1 cellular context compared by ENCODE assay signal in the genomic region with DNA sequence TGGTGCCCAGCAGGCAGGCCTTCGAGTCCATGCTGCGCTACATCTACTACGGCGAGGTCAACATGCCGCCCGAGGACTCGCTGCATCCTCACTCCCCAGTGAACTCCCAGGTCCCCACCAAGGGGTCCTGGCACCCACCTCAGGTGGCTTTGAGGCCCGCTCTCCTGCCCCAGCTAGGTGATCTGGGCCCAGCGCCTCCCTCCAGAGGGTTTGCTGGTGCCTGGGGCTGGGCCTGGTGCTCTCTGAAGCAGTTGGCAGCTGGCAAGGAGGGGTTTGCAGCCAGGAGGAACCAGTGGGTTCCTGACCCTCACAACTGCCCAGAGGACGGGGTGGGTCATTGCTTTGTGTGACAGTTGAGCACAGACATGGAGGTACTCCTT.
TF ChIP-seq lines count a peak whose summit lies in the region.

No MANE protein-coding gene starts in this region.

TF ChIP-seq in K562, 482 proteins besides CTCF, POLR2A, EP300 and RAD21:
- no peak for TF ChIP-seq ZNF354B (CRISPR knock-in tag; IDR thresholded peaks at IDR 0.05)
- TF ChIP-seq, protein P1, sequence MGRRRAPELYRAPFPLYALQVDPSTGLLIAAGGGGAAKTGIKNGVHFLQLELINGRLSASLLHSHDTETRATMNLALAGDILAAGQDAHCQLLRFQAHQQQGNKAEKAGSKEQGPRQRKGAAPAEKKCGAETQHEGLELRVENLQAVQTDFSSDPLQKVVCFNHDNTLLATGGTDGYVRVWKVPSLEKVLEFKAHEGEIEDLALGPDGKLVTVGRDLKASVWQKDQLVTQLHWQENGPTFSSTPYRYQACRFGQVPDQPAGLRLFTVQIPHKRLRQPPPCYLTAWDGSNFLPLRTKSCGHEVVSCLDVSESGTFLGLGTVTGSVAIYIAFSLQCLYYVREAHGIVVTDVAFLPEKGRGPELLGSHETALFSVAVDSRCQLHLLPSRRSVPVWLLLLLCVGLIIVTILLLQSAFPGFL (CRISPR knock-in tag; IDR thresholded peaks at IDR 0.05) = no peak
- no peak for TF ChIP-seq POLR2B (IDR thresholded peaks at IDR 0.05; ENCODE audit: low read depth, partially characterized antibody)
- no peak for TF ChIP-seq JUND (IDR thresholded peaks at IDR 0.05; ENCODE audit: borderline replicate concordance, low read depth, low read length)
- no peak for TF ChIP-seq JUND (tag; IDR thresholded peaks at IDR 0.05; ENCODE audit: borderline replicate concordance, low read depth, low read length)
- TF ChIP-seq, protein P2, sequence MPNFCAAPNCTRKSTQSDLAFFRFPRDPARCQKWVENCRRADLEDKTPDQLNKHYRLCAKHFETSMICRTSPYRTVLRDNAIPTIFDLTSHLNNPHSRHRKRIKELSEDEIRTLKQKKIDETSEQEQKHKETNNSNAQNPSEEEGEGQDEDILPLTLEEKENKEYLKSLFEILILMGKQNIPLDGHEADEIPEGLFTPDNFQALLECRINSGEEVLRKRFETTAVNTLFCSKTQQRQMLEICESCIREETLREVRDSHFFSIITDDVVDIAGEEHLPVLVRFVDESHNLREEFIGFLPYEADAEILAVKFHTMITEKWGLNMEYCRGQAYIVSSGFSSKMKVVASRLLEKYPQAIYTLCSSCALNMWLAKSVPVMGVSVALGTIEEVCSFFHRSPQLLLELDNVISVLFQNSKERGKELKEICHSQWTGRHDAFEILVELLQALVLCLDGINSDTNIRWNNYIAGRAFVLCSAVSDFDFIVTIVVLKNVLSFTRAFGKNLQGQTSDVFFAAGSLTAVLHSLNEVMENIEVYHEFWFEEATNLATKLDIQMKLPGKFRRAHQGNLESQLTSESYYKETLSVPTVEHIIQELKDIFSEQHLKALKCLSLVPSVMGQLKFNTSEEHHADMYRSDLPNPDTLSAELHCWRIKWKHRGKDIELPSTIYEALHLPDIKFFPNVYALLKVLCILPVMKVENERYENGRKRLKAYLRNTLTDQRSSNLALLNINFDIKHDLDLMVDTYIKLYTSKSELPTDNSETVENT (CRISPR knock-in tag; IDR thresholded peaks at IDR 0.05) = peak; percentile 49; the same call in 1 of the 2 replicates
- no peak for TF ChIP-seq PHF8 (IDR thresholded peaks at IDR 0.05; ENCODE audit: borderline replicate concordance, low read length)
- no peak for TF ChIP-seq NFXL1 (CRISPR knock-in tag; IDR thresholded peaks at IDR 0.05)
- peak; percentile 30 for TF ChIP-seq WHSC1 (IDR thresholded peaks at IDR 0.05; ENCODE audit: low read length)
- TF ChIP-seq FOXM1 (IDR thresholded peaks at IDR 0.05; ENCODE audit: low read depth) = no peak
- no peak for TF ChIP-seq FOXM1 (CRISPR knock-in tag; IDR thresholded peaks at IDR 0.05; ENCODE audit: low read depth)
- TF ChIP-seq PHB (CRISPR knock-in tag; IDR thresholded peaks at IDR 0.05) = no peak
- TF ChIP-seq HDGF (IDR thresholded peaks at IDR 0.05) = no peak
- no peak for TF ChIP-seq POLR2AphosphoS5 (IDR thresholded peaks at IDR 0.05; ENCODE audit: control insufficient read depth, insufficient read depth, low read depth, low read length)
- 0 out of 2 replicates have a peak, but pooled peaks have one; percentile 48 for TF ChIP-seq HDAC6 (IDR thresholded peaks at IDR 0.05; ENCODE audit: low read depth, low read length)
- TF ChIP-seq, protein P3, sequence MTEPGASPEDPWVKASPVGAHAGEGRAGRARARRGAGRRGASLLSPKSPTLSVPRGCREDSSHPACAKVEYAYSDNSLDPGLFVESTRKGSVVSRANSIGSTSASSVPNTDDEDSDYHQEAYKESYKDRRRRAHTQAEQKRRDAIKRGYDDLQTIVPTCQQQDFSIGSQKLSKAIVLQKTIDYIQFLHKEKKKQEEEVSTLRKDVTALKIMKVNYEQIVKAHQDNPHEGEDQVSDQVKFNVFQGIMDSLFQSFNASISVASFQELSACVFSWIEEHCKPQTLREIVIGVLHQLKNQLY (CRISPR knock-in tag; conservative IDR thresholded peaks at IDR 0.05) = no peak
- TF ChIP-seq ZNF561 (CRISPR knock-in tag; conservative IDR thresholded peaks at IDR 0.05) = no peak
- TF ChIP-seq ERF (CRISPR knock-in tag; IDR thresholded peaks at IDR 0.05) = no peak
- TF ChIP-seq RBM39 (optimal IDR thresholded peaks at IDR 0.05; ENCODE audit: low read depth, low read length) = no peak
- no peak for TF ChIP-seq ZNF551 (CRISPR knock-in tag; IDR thresholded peaks at IDR 0.05)
- peak; percentile 65; the same call in 1 of the 2 replicates for TF ChIP-seq CHCHD3 (CRISPR knock-in tag; IDR thresholded peaks at IDR 0.05)
- no peak for TF ChIP-seq RCOR1 (IDR thresholded peaks at IDR 0.05; ENCODE audit: borderline replicate concordance in 1 of 2, low read depth in 2 of 2, low read length in 2 of 2)
- TF ChIP-seq HCFC1 (IDR thresholded peaks at IDR 0.05; ENCODE audit: low read depth, low read length) = no peak
